ENCODE assay signal across 29 cellular contexts in the genomic region with DNA sequence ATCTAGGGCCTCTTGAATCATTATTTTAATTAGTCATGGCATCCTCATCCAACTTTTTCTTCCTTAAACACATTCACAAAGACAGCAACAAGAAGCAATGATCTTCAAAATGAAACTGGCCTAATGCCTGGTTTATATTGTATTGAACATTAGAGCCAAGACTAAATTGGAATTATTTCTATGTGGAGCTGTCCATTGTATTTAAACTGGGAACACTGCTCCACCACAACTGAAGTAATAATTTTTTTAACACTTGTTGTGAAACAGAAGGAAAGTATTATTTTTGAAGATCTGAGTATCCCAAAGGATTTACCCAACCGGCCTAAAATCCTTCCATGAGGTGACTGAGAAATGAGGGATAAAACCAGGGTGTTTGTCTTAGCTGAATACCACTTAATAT. TPM values are rescaled to one million over a fixed set of nuclear protein-coding genes. Genes with fewer than 3 reads are reported as not detected.
"Had no signal": no experiment of that assay in that cellular context is flagged by ENCODE, and none has a peak within 500 bp of the region (broad histone marks: within the 10 kb centered on the region; RNA-seq: fewer than 3 reads in every experiment).

No MANE protein-coding gene starts in this region.

- H3K36me3 ChIP-seq: stomach, suprapubic skin, thoracic aorta, thyroid gland, tibial artery, tibial nerve, transverse colon, upper lobe of left lung, upper lobe of right lung, uterus, vagina had no signal

- H3K4me1 ChIP-seq: stomach, suprapubic skin, testis, thyroid gland, tibial artery, tibial nerve, transverse colon, upper lobe of left lung, upper lobe of right lung, uterus, vagina had no signal

- H3K4me3 ChIP-seq: stomach, suprapubic skin, testis, thoracic aorta, thyroid gland, tibial artery, tibial nerve, transverse colon, upper lobe of left lung, upper lobe of right lung, uterus, vagina had no signal

- H3K9me3 ChIP-seq: stomach, suprapubic skin, testis, thoracic aorta, thyroid gland, tibial artery, tibial nerve, transverse colon, upper lobe of left lung, upper lobe of right lung, uterus, vagina had no signal

- ATAC-seq: stimulated activated effector memory CD8-positive, alpha-beta T cell treated with anti-CD3 and anti-CD28 coated beads, Interleukin-12 subunit alpha, Interleukin-12 subunit beta, amount 100 ng/mL, for 72 hours; stimulated activated memory B cell treated with anti-CD40 and anti-IgM and Interleukin-4, amounts not matched to agents 10 μg/mL and 1 μg/mL and 100 μg/mL, for 72 hours; stimulated activated naive B cell treated with anti-CD40 and anti-IgM and Interleukin-4, amounts not matched to agents 10 μg/mL and 1 μg/mL and 100 μg/mL, for 72 hours; stimulated activated naive CD8-positive, alpha-beta T cell treated with anti-CD3 and anti-CD28 coated beads, Interleukin-15, amount 100 ng/mL, for 72 hours; stimulated activated naive CD8-positive, alpha-beta T cell treated with anti-CD3 and anti-CD28 coated beads, Interleukin-15, Interleukin-2, amounts not matched to agents 100 U/mL and 50 U/mL, for 24 hours; upper lobe of right lung had no signal

- H3K27ac ChIP-seq: stomach, suprapubic skin, testis, thoracic aorta, thyroid gland, tibial artery, tibial nerve, transverse colon, upper lobe of left lung, upper lobe of right lung, uterus, vagina had no signal

- DNase-seq: stimulated activated CD4-positive, alpha-beta T cell treated with anti-CD3 and anti-CD28 coated beads, Interleukin-2, amount 100 ng/mL, for 48 hours; stimulated activated CD4-positive, alpha-beta T cell treated with anti-CD3 and anti-CD28 coated beads, Interleukin-4, amount 100 ng/mL, for 1 hour; stimulated activated CD4-positive, alpha-beta T cell treated with anti-CD3 and anti-CD28 coated beads, Interleukin-4, amount 100 ng/mL, for 24 hours; stimulated activated CD4-positive, alpha-beta T cell treated with anti-CD3 and anti-CD28 coated beads, Interleukin-4, amount 100 ng/mL, for 4 hours; stimulated activated CD8-positive, alpha-beta memory T cell treated with anti-CD3 and anti-CD28 coated beads, Interleukin-4, amount 100 ng/mL, for 48 hours; stimulated activated naive B cell treated with anti-CD40 and anti-IgM and Interleukin-4, amounts not matched to agents 10 μg/mL and 1 μg/mL and 100 μg/mL, for 72 hours; stimulated activated naive CD4-positive, alpha-beta T cell; stimulated activated naive CD4-positive, alpha-beta T cell treated with Interleukin-2 at 50 U/mL for 16 hours; stimulated activated naive CD8-positive, alpha-beta T cell treated with anti-CD3 and anti-CD28 coated beads, Interleukin-15, amount 100 ng/mL, for 72 hours; stimulated activated naive CD8-positive, alpha-beta T cell treated with anti-CD3 and anti-CD28 coated beads, Interleukin-15, Interleukin-2, amounts not matched to agents 100 U/mL and 50 U/mL, for 24 hours; stomach; substantia nigra; testis; thyroid gland; tibial artery; transverse colon; trophoblast cell; upper lobe of left lung; upper lobe of right lung; uterus had no signal

- H3K27me3 ChIP-seq: stomach, testis, thyroid gland, tibial artery, transverse colon, upper lobe of left lung, upper lobe of right lung, uterus, vagina had no signal

RNA-seq across cellular contexts. Expression of a gene that starts 6.9 kb away (rescaled TPM):
- total RNA-seq: subcutaneous adipose tissue, suprapubic skin, thoracic aorta, tibial nerve, upper lobe of left lung, upper lobe of right lung, ureter, vagina had no signal
- polyA plus RNA-seq: stomach, urinary bladder had no signal

RNA-seq across cellular contexts. Expression of a gene that starts 44.9 kb away (rescaled TPM):
- total RNA-seq: subcutaneous adipose tissue, upper lobe of left lung, upper lobe of right lung, ureter had no signal
- polyA plus RNA-seq: urinary bladder had no signal
